Comparison of ENCODE assay signal across 8 cellular contexts in the genomic region with DNA sequence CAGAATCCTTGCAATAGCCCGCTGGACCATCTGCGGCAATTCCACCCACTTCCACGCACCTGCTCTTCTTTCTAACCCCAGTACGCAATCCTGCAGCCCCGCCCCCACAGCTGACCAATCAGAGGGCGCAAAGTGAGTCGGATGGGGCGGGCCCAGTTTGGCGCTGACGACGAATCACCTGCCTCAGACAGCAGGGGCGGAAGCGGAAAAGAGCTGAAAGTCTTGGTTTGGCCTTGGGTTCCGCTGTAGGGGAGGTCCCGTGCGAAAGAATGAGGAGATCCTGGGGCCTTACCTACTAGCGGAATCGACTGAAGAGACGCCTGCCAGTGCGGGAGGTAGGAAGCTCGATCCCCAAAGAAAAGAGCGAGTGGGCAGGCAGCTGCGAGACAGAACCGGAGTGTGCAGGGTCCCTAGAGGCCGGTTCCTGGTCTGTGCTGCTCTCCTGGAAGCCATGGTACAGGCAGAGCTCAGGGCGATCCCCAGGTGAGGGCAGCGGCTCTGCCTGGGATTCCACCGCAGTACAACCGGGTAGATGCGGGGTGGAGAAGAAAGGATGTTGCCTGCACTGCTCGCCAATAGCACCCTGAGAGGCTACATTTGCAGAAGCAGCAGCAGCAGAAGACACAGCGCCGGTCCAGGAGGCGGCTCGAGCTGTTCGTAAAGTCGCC. TPM values are rescaled to one million over a fixed set of nuclear protein-coding genes. Genes with fewer than 3 reads are reported as not detected.
DNase-seq lines count a peak whose midpoint lies in the region; ATAC-seq and TF ChIP-seq lines count a peak whose summit lies in the region.

TMEM184C (plus strand) TSS at position 225 of the 668 bp plus-strand sequence. CDS start 560 bp downstream, outside the sequence.

- CTCF ChIA-PET in mammary epithelial cell (lab: Charles Lee; ENCODE audit: low non-redundant PET), result interaction anchor here (0.6 to 1.1 kb wide), 2 partner anchors 12 to 250 kb away, joined by 3 read pairs; no protein-coding TSS in a partner anchor

- H3K27ac ChIP-seq in ACC112 (ENCODE audit: low read depth, low read length) (peak within 1 kb of the TSS; percentile 25; the same call in 1 of the 2 replicates), VCaP (peak within 1 kb of the TSS; percentile 87), mammary epithelial cell (ENCODE audit: insufficient read depth, low read depth, low read length) (peak within 1 kb of the TSS; percentile 73), skeletal muscle tissue (ENCODE audit: low read depth, low read length) (peak within 1 kb of the TSS; percentile 84)

- H3K36me3 ChIP-seq in ACC112 (ENCODE audit: insufficient read depth, low read length), result no peaks in the 10 kb centered on the region
- H3K36me3 ChIP-seq in mammary epithelial cell (ENCODE audit: insufficient read depth, low read length), result peaks cover 3% of the 10 kb centered on the region
- peaks cover 0 to 3% (median 0%) of the 10 kb centered on the region in 3 donors for H3K36me3 ChIP-seq in skeletal muscle tissue (ENCODE audit: control insufficient read depth in 3 of 3, insufficient read depth in 3 of 3, low read length in 3 of 3)

- H3K4me3 ChIP-seq in ACC112 (ENCODE audit: low read depth, low read length) (peak within 1 kb of the TSS; percentile 84), mammary epithelial cell (replicated peaks in 1 of 3; ENCODE audit: insufficient read depth in 1 of 3, low read depth in 2 of 3, low read length in 3 of 3) (peak within 1 kb of the TSS; percentile 63 to 98 (median 93)), iPS-18c (ENCODE audit: insufficient read depth, low read depth, low read length) (peak within 1 kb of the TSS; percentile 72), skeletal muscle tissue (ENCODE audit: low read length in 3 of 3) (peak within 1 kb of the TSS; percentile 96 to 99 (median 98))

- dilution Hi-C loops in mammary epithelial cell (cut with HindIII; ENCODE audit: low sequenced_read_pairs), result no loop called here

- DNase-seq in NCI-H2196 treated with DMSO at 0.1 percent for 48 hours (lab: John Stamatoyannopoulos, UW; ENCODE audit: unreplicated experiment) (peak; percentile 62), mammary epithelial cell (peak; percentile 95)

- 2% methylated on average over 27 of the region's 37 CpGs for WGBS in mammary epithelial cell (ENCODE audit: low coverage, missing lambda C conversion rate)

- TSS peak; percentile 76 for BruUV-seq in mammary epithelial cell (replicated peaks; lab: Mats Ljungman, UMichigan)

- in situ Hi-C loops in mammary epithelial cell (cut with MboI; ENCODE audit: low sequenced_read_pairs in 2 of 2), result no loop called here

- ATAC-seq in GM18870 (IDR thresholded peaks at IDR 0.05; ENCODE audit: unreplicated experiment), result peak; percentile 99
- peak; percentile 100 for ATAC-seq in HG03135 (IDR thresholded peaks at IDR 0.05; ENCODE audit: unreplicated experiment)

- H3K27me3 ChIP-seq in ACC112 (ENCODE audit: insufficient read depth, low read length) (no peaks in the 10 kb centered on the region), mammary epithelial cell (ENCODE audit: insufficient read depth, low read length) (no peaks in the 10 kb centered on the region), skeletal muscle tissue (ENCODE audit: control insufficient read depth in 3 of 3, insufficient read depth in 3 of 3, low read length in 3 of 3) (peaks cover 0 to 2% (median 0%) of the 10 kb centered on the region in 3 donors)

- no peaks in the 10 kb centered on the region for H3K9me3 ChIP-seq in mammary epithelial cell (replicated peaks; ENCODE audit: insufficient read depth, low read length)
- H3K9me3 ChIP-seq in iPS-18c (ENCODE audit: control insufficient read depth, insufficient read depth, low read length), result no peaks in the 10 kb centered on the region
- no peaks in the 10 kb centered on the region for H3K9me3 ChIP-seq in skeletal muscle tissue (ENCODE audit: control insufficient read depth in 3 of 3, low read length in 3 of 3)

- H3K9ac ChIP-seq in mammary epithelial cell (ENCODE audit: insufficient read depth, low read length), result peak within 1 kb of the TSS; percentile 92
- peak within 1 kb of the TSS; percentile 83 to 93 (median 91) for H3K9ac ChIP-seq in skeletal muscle tissue (ENCODE audit: low read depth in 1 of 3, low read length in 3 of 3)

- TF ChIP-seq CTCF in VCaP (conservative IDR thresholded peaks at IDR 0.05) (no peak), mammary epithelial cell (conservative IDR thresholded peaks at IDR 0.05 in 1 of 2, IDR thresholded peaks at IDR 0.05 in 1 of 2; ENCODE audit: extremely low read depth in 1 of 2, insufficient read depth in 1 of 2, low read depth in 1 of 2, low read length in 2 of 2) (peak in 1 of 2 donors; percentile 21)

- peak within 1 kb of the TSS; percentile 87 for H2AFZ ChIP-seq in ACC112 (ENCODE audit: low read length, unreplicated experiment)
- peak within 1 kb of the TSS; percentile 97 for H2AFZ ChIP-seq in mammary epithelial cell (ENCODE audit: low read depth, low read length)

- no peaks in the 10 kb centered on the region for H4K20me1 ChIP-seq in mammary epithelial cell (ENCODE audit: insufficient read depth, low read length)

- H3K4me2 ChIP-seq in mammary epithelial cell (ENCODE audit: insufficient read depth, low read depth, low read length), result peak within 1 kb of the TSS; percentile 98

- peaks cover 7% of the 10 kb centered on the region for H3K4me1 ChIP-seq in ACC112 (ENCODE audit: control insufficient read depth, insufficient read depth, low read length, unreplicated experiment)
- H3K4me1 ChIP-seq in mammary epithelial cell (ENCODE audit: insufficient read depth, low read length), result peaks cover 3% of the 10 kb centered on the region
- H3K4me1 ChIP-seq in skeletal muscle tissue (ENCODE audit: control insufficient read depth in 3 of 3, insufficient read depth in 3 of 3, low read length in 3 of 3), result peaks cover 5 to 29% (median 27%) of the 10 kb centered on the region in 3 donors

- peaks cover 21% of the 10 kb centered on the region for H3K79me2 ChIP-seq in ACC112 (ENCODE audit: control insufficient read depth, insufficient read depth, low read length, unreplicated experiment)
- peaks cover 46% of the 10 kb centered on the region for H3K79me2 ChIP-seq in mammary epithelial cell (ENCODE audit: insufficient read depth, low read length)

- intact Hi-C loops in mammary epithelial cell (cut with micrococcal nuclease), result loop anchor here (1.0 kb wide), 1 partner anchor 249 kb away; no protein-coding TSS in a partner anchor

RNA-seq across cellular contexts. Expression of gene TMEM184C, which starts in this region (rescaled TPM):
- total RNA-seq in mammary epithelial cell (10 to 100 TPM; 33.9 to 53.5 TPM), skeletal muscle tissue (14.6 TPM)
- 12.7 TPM for polyA plus RNA-seq in mammary epithelial cell
- polyA minus RNA-seq in mammary epithelial cell, result 20.8 TPM

Comparison
In these comparisons a context has a peak if more than half of its experiments do, and no peak if none do; other contexts are left out.
1. Peak in every context shown above with its lines: DNase-seq, ATAC-seq, H3K4me3 ChIP-seq and H3K27ac ChIP-seq.
2. H3K27ac ChIP-seq: peak in every context shown above with its lines; median percentile 87 in VCaP; 84 in skeletal muscle tissue; 73 in mammary epithelial cell; 25 in ACC112.